Comparison of ENCODE assay signal across 8 cellular contexts in genomic region chr16:70065376-70065745, GRCh38. TPM values are rescaled to one million over a fixed set of nuclear protein-coding genes. Genes with fewer than 3 reads are reported as not detected.
A peak's percentile ranks its signal among the peaks of the same experiment; 100 is the strongest.
DNase-seq lines count a peak whose midpoint lies in the region; ATAC-seq and TF ChIP-seq lines count a peak whose summit lies in the region.
"Not testable (repeated sequence)": the region's sequence is repeated elsewhere in the genome, so short reads cannot be mapped to it uniquely, and the experiment has no call there.

No MANE protein-coding gene starts in this region.

- H3K27me3 Mint-ChIP-seq in T-helper 1 cell treated with Interleukin-12 subunit alpha and Interleukin-12 subunit beta and Interleukin-4 antibody, amounts not matched to agents 30 μg/mL and 1 μg/mL, for 36 hours (ENCODE audit: low read depth), result not testable (repeated sequence)
- H3K27me3 Mint-ChIP-seq in nephron progenitor cell (ENCODE audit: low read depth, poor library complexity), result peaks cover 23% of the 10 kb centered on the region

- H3K4me3 Mint-ChIP-seq in T-helper 1 cell treated with Interleukin-12 subunit alpha and Interleukin-12 subunit beta and Interleukin-4 antibody, amounts not matched to agents 30 μg/mL and 1 μg/mL, for 36 hours, result peak overlapping the region; percentile 75
- peak overlapping the region; percentile 83 for H3K4me3 Mint-ChIP-seq in nephron progenitor cell

- TF ChIP-seq POLR2A in body of pancreas (IDR thresholded peaks at IDR 0.05), result not testable (repeated sequence)

- not testable (repeated sequence) for H3K27ac Mint-ChIP-seq in T-helper 1 cell treated with Interleukin-12 subunit alpha and Interleukin-12 subunit beta and Interleukin-4 antibody, amounts not matched to agents 30 μg/mL and 1 μg/mL, for 36 hours; nephron progenitor cell

- intact Hi-C loops in body of pancreas (cut with DNase I); left ventricle myocardium inferior (cut with micrococcal nuclease); tibial artery (cut with DNase I; ENCODE audit: low total_unique reads): not testable (repeated sequence)

- not testable (repeated sequence) for H3K9me3 Mint-ChIP-seq in T-helper 1 cell treated with Interleukin-12 subunit alpha and Interleukin-12 subunit beta and Interleukin-4 antibody, amounts not matched to agents 30 μg/mL and 1 μg/mL, for 36 hours; nephron progenitor cell

- TF ChIP-seq CTCF in GM12865 (IDR thresholded peaks at IDR 0.05; ENCODE audit: insufficient read depth, low read depth, low read length, missing control alignments); body of pancreas (IDR thresholded peaks at IDR 0.05); left ventricle myocardium inferior (IDR thresholded peaks at IDR 0.05; ENCODE audit: borderline replicate concordance); nephron progenitor cell (IDR thresholded peaks at IDR 0.05); tibial artery (IDR thresholded peaks at IDR 0.05): not testable (repeated sequence)

- H3K4me1 ChIP-seq in body of pancreas (peaks cover 37% of the 10 kb centered on the region), left ventricle myocardium inferior (peaks cover 25% of the 10 kb centered on the region), tibial artery (peaks cover 0 to 28% (median 10%) of the 10 kb centered on the region in 4 donors)

- not testable (repeated sequence) for H3K36me3 ChIP-seq in body of pancreas (replicated peaks in 1 of 2; ENCODE audit: insufficient read depth in 1 of 2, low read depth in 2 of 2); left ventricle myocardium inferior; tibial artery

- peak; percentile 26 for ATAC-seq in GM21825 (IDR thresholded peaks at IDR 0.05; ENCODE audit: unreplicated experiment)
- peak; percentile 33 for ATAC-seq in HG03354 (IDR thresholded peaks at IDR 0.05; ENCODE audit: poor library complexity, severe bottlenecking, unreplicated experiment)
- ATAC-seq in body of pancreas, result peak; percentile 29

- 0% methylated on average over 8 of the region's 40 CpGs; no CpG with 5 or more reads in 1 of the 2 donors for WGBS in body of pancreas, 2 donors

- H3K27me3 ChIP-seq in body of pancreas; left ventricle myocardium inferior (ENCODE audit: low read depth); tibial artery: not testable (repeated sequence)

- not testable (repeated sequence) for DNase-seq in GM12865 (ENCODE audit: low read depth); body of pancreas; left ventricle myocardium inferior; nephron progenitor cell; tibial artery

- H3K27ac ChIP-seq in body of pancreas, result peak overlapping the region; percentile 87 to 96 (median 90)
- H3K27ac ChIP-seq in left ventricle myocardium inferior (replicated peaks), result peak overlapping the region; percentile 90
- peak overlapping the region; percentile 94 to 96 for H3K27ac ChIP-seq in tibial artery

- H3K4me3 ChIP-seq in GM12865 (ENCODE audit: low read depth, low read length) (peak overlapping the region; percentile 47), body of pancreas (peak overlapping the region; percentile 60 to 62), left ventricle myocardium inferior (peak overlapping the region; percentile 87), tibial artery (peak overlapping the region; percentile 66 to 88)

- not testable (repeated sequence) for H3K36me3 Mint-ChIP-seq in T-helper 1 cell treated with Interleukin-12 subunit alpha and Interleukin-12 subunit beta and Interleukin-4 antibody, amounts not matched to agents 30 μg/mL and 1 μg/mL, for 36 hours (ENCODE audit: low read depth); nephron progenitor cell (ENCODE audit: low read depth)

- H3K9me3 ChIP-seq in body of pancreas; left ventricle myocardium inferior (replicated peaks); tibial artery: not testable (repeated sequence)

- not testable (repeated sequence) for H3K4me1 Mint-ChIP-seq in T-helper 1 cell treated with Interleukin-12 subunit alpha and Interleukin-12 subunit beta and Interleukin-4 antibody, amounts not matched to agents 30 μg/mL and 1 μg/mL, for 36 hours (ENCODE audit: low read depth)
- peaks cover 32% of the 10 kb centered on the region for H3K4me1 Mint-ChIP-seq in nephron progenitor cell

RNA-seq across cellular contexts. Expression of gene PDPR, which starts 48.8 kb away (rescaled TPM):
- total RNA-seq in body of pancreas, result 10 to 100 TPM in 1 of 2 donors, 1 to 10 TPM in 1; 9.6 to 14.3 TPM
- total RNA-seq in left ventricle myocardium inferior, result 22.2 TPM
